ENCODE assay signal across 19 cellular contexts in the genomic region with DNA sequence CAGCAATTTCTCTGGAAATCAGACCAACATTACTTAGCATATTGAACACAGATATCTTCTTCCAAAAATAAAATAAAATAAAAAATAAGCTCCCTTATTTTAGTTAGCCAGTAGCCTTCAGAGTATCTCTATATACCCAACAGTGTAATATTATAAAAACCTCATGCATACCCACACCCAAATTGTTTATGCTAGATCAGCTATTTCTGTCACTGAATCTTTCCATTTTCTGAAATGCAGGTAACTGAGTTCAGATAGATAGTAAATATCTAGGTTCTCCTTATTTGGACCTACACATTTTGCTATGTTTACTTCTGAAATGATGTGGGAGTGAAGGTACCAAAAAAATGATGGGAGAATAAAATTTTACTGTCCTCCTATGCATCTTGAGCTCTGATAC. TPM values are rescaled to one million over a fixed set of nuclear protein-coding genes. Genes with fewer than 3 reads are reported as not detected.
DNase-seq lines count a peak whose midpoint lies in the region; ATAC-seq, FAIRE-seq and TF ChIP-seq lines count a peak whose summit lies in the region.
"Had no signal": no experiment of that assay in that cellular context is flagged by ENCODE, and none has a peak within 500 bp of the region (broad histone marks: within the 10 kb centered on the region; RNA-seq: fewer than 3 reads in every experiment).

No MANE protein-coding gene starts in this region.

- H3K79me1 ChIP-seq in IMR-90 (ENCODE audit: low read depth in 1 of 2, low read length in 2 of 2) = no peaks in the 10 kb centered on the region

- H4K5ac ChIP-seq in IMR-90 (ENCODE audit: low read depth, low read length) = no peak overlapping the region

- no peak overlapping the region for H3K56ac ChIP-seq in IMR-90 (ENCODE audit: extremely low read depth, insufficient read depth, low read length)

- no peak overlapping the region; a peak in 1 of 4 replicates for H4K8ac ChIP-seq in IMR-90 (ENCODE audit: low read depth in 2 of 2, low read length in 2 of 2)

- BruUV-seq in IMR-90 (replicated peaks; lab: Mats Ljungman, UMichigan) = no TSS peak
- no TSS peak for BruUV-seq in K562 (replicated peaks; lab: Mats Ljungman, UMichigan)

- no peaks in the 10 kb centered on the region for H3K79me2 ChIP-seq in K562 (ENCODE audit: control insufficient read depth, insufficient read depth, low read length)

- TF ChIP-seq POLR2A in A549 (IDR thresholded peaks at IDR 0.05; ENCODE audit: low read length) (no peak), IMR-90 (IDR thresholded peaks at IDR 0.05; ENCODE audit: low read depth, low read length) (no peak), K562 (conservative IDR thresholded peaks at IDR 0.05) (no peak)

- no peak for ATAC-seq in A549
- no peak for ATAC-seq in IMR-90 (ENCODE audit: low read depth)
- ATAC-seq in K562 = no peak
- no peak for ATAC-seq in GM18868 (IDR thresholded peaks at IDR 0.05; ENCODE audit: unreplicated experiment)
- no peak for ATAC-seq in right cardiac atrium
- ATAC-seq: CD8-positive, alpha-beta T cell had no signal

- no peak overlapping the region for H3K9ac ChIP-seq in IMR-90 (ENCODE audit: low read depth, low read length)
- no peak overlapping the region for H3K9ac ChIP-seq in K562 (ENCODE audit: insufficient read depth in 1 of 2, low read depth in 2 of 2, low read length in 2 of 2)
- H3K9ac ChIP-seq: BLaER1 treated with 17β-estradiol and CSF1 and Interleukin-3, amounts not matched to agents 10 nM and 100 nM had no signal

- H2BK20ac ChIP-seq in IMR-90 (ENCODE audit: low read depth, low read length) = no peak overlapping the region

- no peak for TF ChIP-seq EP300 in A549 (IDR thresholded peaks at IDR 0.05)
- no peak for TF ChIP-seq EP300 in K562 (IDR thresholded peaks at IDR 0.05; ENCODE audit: low read length)

- no peak overlapping the region for H2AK9ac ChIP-seq in IMR-90 (replicated peaks; ENCODE audit: low read depth, low read length, poor library complexity)

- no peak overlapping the region for H3K14ac ChIP-seq in IMR-90 (replicated peaks; ENCODE audit: low read depth, low read length)

- H3K9me1 ChIP-seq in IMR-90 (ENCODE audit: insufficient read depth, low read length) (no peaks in the 10 kb centered on the region), K562 (ENCODE audit: control insufficient read depth, insufficient read depth, low read length) (no peaks in the 10 kb centered on the region)

- H3K4ac ChIP-seq in IMR-90 (ENCODE audit: low read depth, low read length) = no peak overlapping the region

- H3K4me2 ChIP-seq in A549 (no peak overlapping the region), IMR-90 (ENCODE audit: low read depth, low read length) (no peak overlapping the region), K562 (ENCODE audit: insufficient read depth, low read length) (no peak overlapping the region)
- H3K4me2 ChIP-seq: BLaER1 treated with 17β-estradiol and CSF1 and Interleukin-3, amounts not matched to agents 10 nM and 100 nM had no signal

- no peak overlapping the region for H2BK120ac ChIP-seq in IMR-90 (ENCODE audit: low read depth, low read length)

- TF ChIP-seq RAD21 in A549 (conservative IDR thresholded peaks at IDR 0.05 in 1 of 2, IDR thresholded peaks at IDR 0.05 in 1 of 2) (no peak), IMR-90 (IDR thresholded peaks at IDR 0.05; ENCODE audit: low read length) (no peak), K562 (CRISPR knock-in tag; conservative IDR thresholded peaks at IDR 0.05 in 1 of 2, IDR thresholded peaks at IDR 0.05 in 1 of 2) (no peak)

- no peak for TF ChIP-seq CTCF in A549 (IDR thresholded peaks at IDR 0.05)
- TF ChIP-seq CTCF in IMR-90 (conservative IDR thresholded peaks at IDR 0.05; ENCODE audit: low read depth, low read length) = no peak
- TF ChIP-seq CTCF in K562 (IDR thresholded peaks at IDR 0.05 in 2 of 3, conservative IDR thresholded peaks at IDR 0.05 in 1 of 3; ENCODE audit: insufficient read depth in 2 of 3, low read depth in 1 of 3, low read length in 3 of 3) = no peak

- H3K27ac ChIP-seq in A549 (no peak overlapping the region), IMR-90 (ENCODE audit: insufficient read depth, low read length) (no peak overlapping the region), K562 (ENCODE audit: extremely low read depth, low read depth, low read length) (no peak overlapping the region), right cardiac atrium (ENCODE audit: low read length) (no peak overlapping the region)
- H3K27ac ChIP-seq: BLaER1 treated with 17β-estradiol and CSF1 and Interleukin-3, amounts not matched to agents 10 nM and 100 nM; C4-2B had no signal

- H3K23ac ChIP-seq in IMR-90 (ENCODE audit: low read depth, low read length) = no peak overlapping the region

- POLR2A ChIA-PET in A549 (lab: Yijun Ruan, JAX) (no interaction called here), IMR-90 (lab: Charles Lee; ENCODE audit: unreplicated experiment) (no interaction called here), K562 (lab: Yijun Ruan, JAX) (no interaction called here)

- H4K91ac ChIP-seq in IMR-90 (ENCODE audit: insufficient read depth, low read depth, low read length) = no peak overlapping the region

- H4K20me1 ChIP-seq in IMR-90 (ENCODE audit: insufficient read depth, low read length) (no peaks in the 10 kb centered on the region), K562 (replicated peaks; ENCODE audit: control insufficient read depth, insufficient read depth, low read length) (no peaks in the 10 kb centered on the region)
- H4K20me1 ChIP-seq: BLaER1 treated with 17β-estradiol and CSF1 and Interleukin-3, amounts not matched to agents 10 nM and 100 nM had no signal

- no peak overlapping the region for H2BK15ac ChIP-seq in IMR-90 (ENCODE audit: low read depth, low read length)

- CTCF ChIA-PET in A549 (lab: Yijun Ruan, JAX) = interaction anchor here (0.9 kb wide), 1 partner anchor 40 kb away, joined by 3 read pairs; a partner anchor contains a TSS
- CTCF ChIA-PET in IMR-90 (lab: Yijun Ruan, JAX) = no interaction called here
- CTCF ChIA-PET in K562 (lab: Yijun Ruan, JAX; ENCODE audit: low intra/inter-chr PET ratio) = no interaction called here

- H3K4me3 ChIP-seq in A549 (no peak overlapping the region), IMR-90 (ENCODE audit: insufficient read depth, low read depth, low read length) (no peak overlapping the region), K562 (no peak overlapping the region), right cardiac atrium (ENCODE audit: low read length) (no peak overlapping the region)
- H3K4me3 ChIP-seq: BLaER1 treated with 17β-estradiol and CSF1 and Interleukin-3, amounts not matched to agents 10 nM and 100 nM had no signal

- no peak overlapping the region for H3K18ac ChIP-seq in IMR-90 (ENCODE audit: low read depth, low read length)

- DNase-seq in A549 (ENCODE audit: low read depth in 1 of 2, low spot score in 1 of 2) (no peak), IMR-90 (no peak), K562 (ENCODE audit: extremely low read depth in 1 of 4, low spot score in 3 of 4) (no peak), right cardiac atrium (no peak)
- DNase-seq: 8988T; AML-193; Caco-2; Calu3; CD4-positive, alpha-beta T cell; CD8-positive, alpha-beta T cell; DMS79 treated with DMSO at 0.1 percent for 48 hours; GF-D8 had no signal

- dilution Hi-C loops in IMR-90 (cut with HindIII; ENCODE audit: low sequenced_read_pairs, unreplicated experiment) = no loop called here

- H3K27me3 ChIP-seq in IMR-90 (ENCODE audit: control insufficient read depth, insufficient read depth, low read length) (no peaks in the 10 kb centered on the region), K562 (ENCODE audit: control insufficient read depth in 2 of 2, insufficient read depth in 2 of 2, low read length in 2 of 2) (no peaks in the 10 kb centered on the region), right cardiac atrium (ENCODE audit: control insufficient read depth, insufficient read depth) (no peaks in the 10 kb centered on the region)
- H3K27me3 ChIP-seq: BLaER1 treated with 17β-estradiol and CSF1 and Interleukin-3, amounts not matched to agents 10 nM and 100 nM had no signal

- no peaks in the 10 kb centered on the region for H3K9me3 ChIP-seq in A549
- no peaks in the 10 kb centered on the region for H3K9me3 ChIP-seq in IMR-90 (ENCODE audit: control insufficient read depth, insufficient read depth, low read length)
- H3K9me3 ChIP-seq in K562 (replicated peaks; ENCODE audit: control insufficient read depth, insufficient read depth, low read depth, low read length) = no peaks in the 10 kb centered on the region
- no peaks in the 10 kb centered on the region for H3K9me3 ChIP-seq in right cardiac atrium (ENCODE audit: control insufficient read depth, low read length)
- H3K9me3 ChIP-seq: BLaER1 treated with 17β-estradiol and CSF1 and Interleukin-3, amounts not matched to agents 10 nM and 100 nM; Caco-2 had no signal

- H2AFZ ChIP-seq in IMR-90 (replicated peaks; ENCODE audit: low read length, poor library complexity) (no peak overlapping the region), K562 (ENCODE audit: low read depth, low read length) (no peak overlapping the region)

- H2BK5ac ChIP-seq in IMR-90 (ENCODE audit: low read depth, low read length, poor library complexity, severe bottlenecking) = no peak overlapping the region

- in situ Hi-C loops in IMR-90 (cut with MboI; ENCODE audit: low sequenced_read_pairs) = no loop called here
- in situ Hi-C loops in K562 (cut with MboI) = no loop called here

- intact Hi-C loops in IMR-90 (cut with micrococcal nuclease) = no loop called here
- intact Hi-C loops in K562 (cut with micrococcal nuclease) = no loop called here
- intact Hi-C loops in right cardiac atrium (cut with DNase I) = no loop called here

- no peak for FAIRE-seq in A549 (lab: Jason Lieb, UNC)
- FAIRE-seq in K562 (lab: Jason Lieb, UNC) = no peak
- FAIRE-seq: A204.1, D721Med, G401.6, GM12891 had no signal

- H3K4me1 ChIP-seq in A549 (peaks cover 3% of the 10 kb centered on the region; the same call in 2 of the 3 replicates), IMR-90 (ENCODE audit: control insufficient read depth, insufficient read depth, low read length) (no peaks in the 10 kb centered on the region), K562 (replicated peaks in 1 of 2; ENCODE audit: control insufficient read depth in 2 of 2, insufficient read depth in 2 of 2, low read length in 2 of 2) (no peaks in the 10 kb centered on the region), right cardiac atrium (ENCODE audit: control insufficient read depth, insufficient read depth, low read length) (no peaks in the 10 kb centered on the region)
- H3K4me1 ChIP-seq: BLaER1 treated with 17β-estradiol and CSF1 and Interleukin-3, amounts not matched to agents 10 nM and 100 nM; Caco-2 had no signal

- peaks cover 9% of the 10 kb centered on the region for H3K36me3 ChIP-seq in IMR-90 (ENCODE audit: control insufficient read depth, insufficient read depth, low read length)
- H3K36me3 ChIP-seq in K562 (ENCODE audit: control insufficient read depth, insufficient read depth, low read length) = peaks cover 49% of the 10 kb centered on the region; the same call in 2 of the 3 replicates

- no peak overlapping the region for H2AK5ac ChIP-seq in IMR-90 (ENCODE audit: low read depth, low read length)

RNA-seq across cellular contexts. Expression of a gene that starts 39.9 kb away (rescaled TPM):
- polyA plus RNA-seq in A549 (2011; rRNA removed) (17.5 and 23.3 TPM in 2 replicates), A549 (2017; fragmentation: RNase III; extraction: RNeasy Plus Mini Kit Qiagen cat#74134 plus additional on column Dnase treatment) (6.1 to 7.2 TPM (median 6.2 TPM) in 3 replicates), IMR-90 (2012; rRNA removed) (6.7 and 8.0 TPM in 2 replicates), K562 (2011; rRNA removed) (30.0 and 34.9 TPM in 2 replicates), K562 (2014; fragmentation: Illumina TruSeq; extraction: Trizol) (14.2 and 16.5 TPM in 2 replicates), K562 (2014; fragmentation: Nextera tagmentation; extraction: Ambion mirVana) (1 to 10 TPM; 5.2 to 8.7 TPM), K562 (2014; rRNA removed) (20.8 and 21.2 TPM in 2 replicates), right cardiac atrium (6.5 TPM)
- 5.4 and 5.9 TPM in 2 replicates for polyA plus RNA-seq in A549 (2012; cell fraction: cytosol; rRNA removed)
- polyA plus RNA-seq in A549 (2012; cell fraction: nucleus; rRNA removed) = 4.9 and 6.3 TPM in 2 replicates
- polyA minus RNA-seq in A549 (2011; rRNA and poly(A)+ RNA removed) = 15.8 and 18.6 TPM in 2 replicates
- total RNA-seq in IMR-90 (2012; rRNA removed) (17.2 and 23.1 TPM in 2 replicates), K562 (2014; rRNA removed) (18.5 and 26.1 TPM in 2 replicates), K562 (2014; rRNA removed; fragmentation: Illumina TruSeq; extraction: Trizol) (26.3 and 29.9 TPM in 2 replicates), K562 (2015; rRNA removed; fragmentation: Illumina TruSeq; extraction: Trizol) (27.7 and 29.3 TPM in 2 replicates), K562 (2021) (17.2 and 20.8 TPM in 2 replicates), right cardiac atrium (10 to 100 TPM; 10.8 to 19.7 (median 16.7) TPM)
- 1.2 and 1.4 TPM in 2 replicates for polyA plus RNA-seq in IMR-90 (2012; cell fraction: cytosol; rRNA removed)
- polyA plus RNA-seq in IMR-90 (2012; cell fraction: nucleus; rRNA removed; ENCODE audit: low replicate concordance) = 3.6 and 21.4 TPM in 2 replicates
- total RNA-seq in K562 (2011; cell fraction: chromatin; rRNA removed; ENCODE audit: low replicate concordance) = 40.6 and 134 TPM in 2 replicates
- total RNA-seq in K562 (2011; cell fraction: nucleolus; rRNA removed) = 16.2 and 28.6 TPM in 2 replicates
- 40.7 and 49.7 TPM in 2 replicates for total RNA-seq in K562 (2011; cell fraction: nucleoplasm; rRNA removed)
- polyA plus RNA-seq in K562 (2011; cell fraction: cytosol; rRNA removed) = 8.0 and 13.6 TPM in 2 replicates
- 39.4 and 45.7 TPM in 2 replicates for polyA plus RNA-seq in K562 (2011; cell fraction: nucleus; rRNA removed)
- 7.5 and 9.2 TPM in 2 replicates for polyA plus RNA-seq in K562 (2012)
- polyA minus RNA-seq in K562 (2011; rRNA and poly(A)+ RNA removed) = 84.5 and 90.4 TPM in 2 replicates
- 9.7 and 20.7 TPM in 2 replicates for polyA minus RNA-seq in K562 (2011; cell fraction: cytosol; rRNA and poly(A)+ RNA removed)
- polyA minus RNA-seq in K562 (2011; cell fraction: nucleus; rRNA and poly(A)+ RNA removed) = 54.7 and 82.5 TPM in 2 replicates
